8 cellular contexts compared by ENCODE assay signal in the genomic region with DNA sequence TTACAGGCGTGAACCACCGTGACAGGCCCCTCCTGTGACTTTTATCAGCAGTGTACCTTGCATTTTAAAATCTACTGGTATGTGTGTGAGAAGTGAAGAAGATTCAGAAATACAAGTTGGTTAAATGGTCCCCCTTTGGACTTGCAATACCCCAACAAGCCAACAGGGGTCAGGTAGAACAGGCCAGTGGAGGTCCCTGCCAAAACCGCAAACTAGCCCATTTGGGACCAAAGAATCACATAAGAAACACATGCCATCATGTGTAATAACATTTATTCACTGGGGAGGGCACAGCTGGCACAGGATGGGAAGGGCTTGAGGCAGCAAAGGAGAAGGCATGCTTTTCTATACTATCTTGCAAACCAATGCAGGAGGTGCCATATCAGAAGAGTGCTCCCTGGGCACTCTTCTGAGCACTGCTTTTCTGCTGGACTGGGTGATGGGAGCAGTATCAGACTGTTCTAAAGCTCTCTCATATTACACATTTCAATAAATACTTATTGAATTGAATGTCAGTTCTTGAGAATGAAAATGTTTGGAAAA.
DNase-seq lines count a peak whose midpoint lies in the region; ATAC-seq lines count a peak whose summit lies in the region.

No MANE protein-coding gene starts in this region.

- H3K4me3 Mint-ChIP-seq in activated T-cell treated with anti-CD3 and anti-CD28 coated beads, Interleukin-2, amount 50 U/mL, for 72 hours, result no peak overlapping the region

- peak in 1 of 2 donors; percentile 27 for ATAC-seq in activated T-cell treated with anti-CD3 and anti-CD28 coated beads, Interleukin-2, amount 50 U/mL, for 72 hours (replicated peaks in 1 of 2)
- peak in 1 of 2 donors; percentile 11 for ATAC-seq in left cardiac atrium
- no peak for ATAC-seq in HG03095 (IDR thresholded peaks at IDR 0.05; ENCODE audit: unreplicated experiment)
- ATAC-seq in HG03135 (IDR thresholded peaks at IDR 0.05; ENCODE audit: unreplicated experiment), result no peak

- H3K4me1 Mint-ChIP-seq in activated T-cell treated with anti-CD3 and anti-CD28 coated beads, Interleukin-2, amount 50 U/mL, for 72 hours (ENCODE audit: low read depth), result peaks cover 100% of the 10 kb centered on the region

- H3K36me3 ChIP-seq in MG63, result no peaks in the 10 kb centered on the region

- H3K27ac Mint-ChIP-seq in activated T-cell treated with anti-CD3 and anti-CD28 coated beads, Interleukin-2, amount 50 U/mL, for 72 hours, result peak overlapping the region; percentile 71

- H3K9me3 Mint-ChIP-seq in activated T-cell treated with anti-CD3 and anti-CD28 coated beads, Interleukin-2, amount 50 U/mL, for 72 hours, result no peaks in the 10 kb centered on the region

- peaks cover 12 to 33% of the 10 kb centered on the region in 2 donors for H3K36me3 Mint-ChIP-seq in activated T-cell treated with anti-CD3 and anti-CD28 coated beads, Interleukin-2, amount 50 U/mL, for 72 hours (ENCODE audit: insufficient read depth in 2 of 2)

- no peaks in the 10 kb centered on the region for H3K27me3 ChIP-seq in MG63

- no peaks in the 10 kb centered on the region for H3K9me3 ChIP-seq in MG63

- no peaks in the 10 kb centered on the region for H3K27me3 Mint-ChIP-seq in activated T-cell treated with anti-CD3 and anti-CD28 coated beads, Interleukin-2, amount 50 U/mL, for 72 hours (ENCODE audit: low read depth)

- intact Hi-C loops in left cardiac atrium (cut with DNase I), result no loop called here

- peak; percentile 51 for DNase-seq in EH (ENCODE audit: low read depth)
- DNase-seq in MG63, result peak; percentile 32
- peak; percentile 42 to 57 for DNase-seq in activated T-cell treated with anti-CD3 and anti-CD28 coated beads, Interleukin-2, amount 50 U/mL, for 72 hours
- peak; percentile 33 for DNase-seq in left cardiac atrium
- peak in 2 of 3 donors; percentile 11 to 31 for DNase-seq in stimulated activated CD4-positive, alpha-beta T cell treated with anti-CD3 and anti-CD28 coated beads, TNF-alpha, amount 100 ng/mL, for 48 hours (ENCODE audit: low read depth in 3 of 3)
- DNase-seq in NCI-H226, result no peak

- H3K4me3 ChIP-seq in MG63, result no peak overlapping the region
